Comparison of ENCODE assay signal across 19 cellular contexts in the genomic region with DNA sequence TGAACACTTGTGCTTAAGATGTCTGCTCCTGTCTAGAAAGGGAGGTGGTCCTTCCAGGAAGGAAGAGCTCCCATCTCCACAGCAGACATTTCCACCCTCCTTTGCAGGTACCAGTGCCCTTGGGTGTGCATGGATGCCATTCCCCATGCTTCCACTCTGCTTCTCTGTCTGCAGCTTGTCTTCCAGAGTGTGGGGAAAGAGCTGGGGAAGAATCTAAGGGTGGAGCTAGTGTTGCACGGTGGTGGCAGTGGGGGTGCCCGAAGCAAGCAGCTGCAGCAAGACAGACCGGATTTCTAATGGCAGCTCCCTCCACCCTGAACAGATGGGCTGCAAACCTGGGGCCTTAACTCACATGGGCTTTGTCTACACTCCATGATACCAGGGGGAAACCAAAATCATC. TPM values are rescaled to one million over a fixed set of nuclear protein-coding genes. Genes with fewer than 3 reads are reported as not detected.
DNase-seq lines count a peak whose midpoint lies in the region; ATAC-seq and TF ChIP-seq lines count a peak whose summit lies in the region.
"Had no signal": no experiment of that assay in that cellular context is flagged by ENCODE, and none has a peak within 500 bp of the region (broad histone marks: within the 10 kb centered on the region; RNA-seq: fewer than 3 reads in every experiment).

No MANE protein-coding gene starts in this region.

- peak; percentile 6; the same call in 2 of the 3 replicates for ATAC-seq in SK-N-SH treated with all-trans-retinoic acid at 6 μM for 48 hours
- no peak for ATAC-seq in GM21423 (IDR thresholded peaks at IDR 0.05; ENCODE audit: unreplicated experiment)
- ATAC-seq in GM19455 (IDR thresholded peaks at IDR 0.05; ENCODE audit: unreplicated experiment), result no peak

- no peak for TF ChIP-seq RAD21 in SK-N-SH (IDR thresholded peaks at IDR 0.05; ENCODE audit: low read length)

- H3K4me3 ChIP-seq in SK-N-SH (ENCODE audit: low read depth in 2 of 2, low read length in 1 of 2), result no peak overlapping the region
- H3K4me3 ChIP-seq in Loucy (ENCODE audit: low read length, poor library complexity, severe bottlenecking), result no peak overlapping the region
- H3K4me3 ChIP-seq: PC-9 had no signal

- H3K9me3 ChIP-seq in SK-N-SH (no peaks in the 10 kb centered on the region; the same call in 1 of the 2 replicates), Loucy (ENCODE audit: insufficient read depth, low read depth, low read length) (no peaks in the 10 kb centered on the region)

- H3K9me2 ChIP-seq in SK-N-SH (no peaks in the 10 kb centered on the region), Loucy (replicated peaks; ENCODE audit: low read depth, low read length) (no peaks in the 10 kb centered on the region)

- H2AFZ ChIP-seq in SK-N-SH (ENCODE audit: low read depth) (no peak overlapping the region), Loucy (ENCODE audit: low read length) (peak overlapping the region; percentile 51; the same call in 1 of the 2 replicates)
- H2AFZ ChIP-seq: PC-9 had no signal

- POLR2A ChIA-PET in SK-N-SH (lab: Yijun Ruan, JAX), result no interaction called here

- H3K27ac Mint-ChIP-seq in mesothelial cell of epicardium, result peak overlapping the region; percentile 97
- no peak overlapping the region for H3K27ac Mint-ChIP-seq in activated naive CD4-positive, alpha-beta T cell treated with anti-CD3 and anti-CD28 coated beads for 36 hours
- H3K27ac Mint-ChIP-seq: HFFc6 had no signal

- H3K4me2 ChIP-seq in SK-N-SH, result no peak overlapping the region
- H3K4me2 ChIP-seq in Loucy (ENCODE audit: low read depth, low read length, poor library complexity, severe bottlenecking), result peak overlapping the region; percentile 16
- H3K4me2 ChIP-seq: PC-9 had no signal

- H4K20me1 ChIP-seq in SK-N-SH (ENCODE audit: insufficient read depth) (no peaks in the 10 kb centered on the region), Loucy (ENCODE audit: insufficient read depth, low read length, poor library complexity, severe bottlenecking) (no peaks in the 10 kb centered on the region)

- H3F3A ChIP-seq in SK-N-SH (replicated peaks; ENCODE audit: insufficient read depth), result no peaks in the 10 kb centered on the region
- no peaks in the 10 kb centered on the region for H3F3A ChIP-seq in Loucy (ENCODE audit: low read depth)

- TF ChIP-seq CTCF in SK-N-SH (IDR thresholded peaks at IDR 0.05) (no peak), Loucy (conservative IDR thresholded peaks at IDR 0.05; ENCODE audit: low read length) (no peak), mesothelial cell of epicardium (IDR thresholded peaks at IDR 0.05; ENCODE audit: unreplicated experiment) (no peak)

- H3K4me3 Mint-ChIP-seq in mesothelial cell of epicardium, result no peak overlapping the region
- H3K4me3 Mint-ChIP-seq in activated naive CD4-positive, alpha-beta T cell treated with anti-CD3 and anti-CD28 coated beads for 36 hours, result no peak overlapping the region
- H3K4me3 Mint-ChIP-seq: HFFc6 had no signal

- H3K36me3 Mint-ChIP-seq in mesothelial cell of epicardium, result no peaks in the 10 kb centered on the region
- no peaks in the 10 kb centered on the region for H3K36me3 Mint-ChIP-seq in activated naive CD4-positive, alpha-beta T cell treated with anti-CD3 and anti-CD28 coated beads for 36 hours (ENCODE audit: low read depth)
- H3K36me3 Mint-ChIP-seq: CD8-positive, alpha-beta memory T cell had no signal

- peaks cover 47% of the 10 kb centered on the region for H3K4me1 Mint-ChIP-seq in mesothelial cell of epicardium
- peaks cover 15% of the 10 kb centered on the region for H3K4me1 Mint-ChIP-seq in activated naive CD4-positive, alpha-beta T cell treated with anti-CD3 and anti-CD28 coated beads for 36 hours (ENCODE audit: low read depth)

- 13% methylated on average over 3 of the region's 3 CpGs for WGBS in SK-N-SH (ENCODE audit: low lambda C conversion rate)

- H3K36me3 ChIP-seq in SK-N-SH (replicated peaks in 1 of 2; ENCODE audit: control insufficient read depth in 1 of 2, insufficient read depth in 2 of 2, low read length in 1 of 2) (no peaks in the 10 kb centered on the region), Loucy (ENCODE audit: insufficient read depth, low read length) (no peaks in the 10 kb centered on the region)

- no peak overlapping the region for H3K27ac ChIP-seq in SK-N-SH (ENCODE audit: low read depth in 2 of 2, low read length in 1 of 2)
- H3K27ac ChIP-seq: PC-9 had no signal

- CTCF ChIA-PET in SK-N-SH (lab: Yijun Ruan, JAX), result interaction anchor here (0.6 to 5.3 kb wide), 8 partner anchors 27 to 443 kb away, joined by 3 to 29 read pairs (median 5); no protein-coding TSS in a partner anchor
- CTCF ChIA-PET in activated naive CD4-positive, alpha-beta T cell treated with anti-CD3 and anti-CD28 coated beads for 36 hours (lab: Charles Lee), result interaction anchor here (0.9 to 3.4 kb wide), 6 partner anchors 20 to 136 kb away, joined by 4 to 18 read pairs (median 6); a partner anchor contains a TSS

- H3K9me3 Mint-ChIP-seq in mesothelial cell of epicardium, result no peaks in the 10 kb centered on the region
- no peaks in the 10 kb centered on the region for H3K9me3 Mint-ChIP-seq in activated naive CD4-positive, alpha-beta T cell treated with anti-CD3 and anti-CD28 coated beads for 36 hours
- H3K9me3 Mint-ChIP-seq: HFFc6 had no signal

- DNase-seq in SK-N-SH, result no peak
- DNase-seq in mesothelial cell of epicardium (ENCODE audit: low spot score in 2 of 2, unreplicated experiment in 2 of 2), result no peak
- no peak for DNase-seq in activated naive CD4-positive, alpha-beta T cell treated with anti-CD3 and anti-CD28 coated beads for 36 hours
- DNase-seq in superior temporal gyrus (ENCODE audit: extremely low spot score), result no peak
- DNase-seq: ACHN; CD8-positive, alpha-beta memory T cell; GOT3; HFFc6; KBM-7; MM.1S; NCI-H1105; NCI-H187 treated with DMSO at 0.1 percent for 48 hours; NK-92 treated with Interleukin-12 subunit alpha and Interleukin-12 subunit beta, amount 100 ng/mL, for 24 hours; PC-9 had no signal

- no peak for TF ChIP-seq EP300 in SK-N-SH (IDR thresholded peaks at IDR 0.05; ENCODE audit: borderline replicate concordance in 1 of 2, low read depth in 1 of 2, low read length in 1 of 2)

- no peaks in the 10 kb centered on the region for H3K4me1 ChIP-seq in SK-N-SH (ENCODE audit: control insufficient read depth in 1 of 2, insufficient read depth in 2 of 2, low read depth in 1 of 2, low read length in 1 of 2)
- H3K4me1 ChIP-seq in Loucy (ENCODE audit: insufficient read depth, low read length, poor library complexity, severe bottlenecking), result no peaks in the 10 kb centered on the region

- no peak overlapping the region for H3K9ac ChIP-seq in SK-N-SH
- no peak overlapping the region for H3K9ac ChIP-seq in Loucy (ENCODE audit: low read depth, low read length, poor library complexity, severe bottlenecking)

- intact Hi-C loops in activated naive CD4-positive, alpha-beta T cell treated with anti-CD3 and anti-CD28 coated beads for 36 hours (cut with micrococcal nuclease), result loop anchor here (5.0 kb wide), 1 partner anchor 251 kb away; no protein-coding TSS in a partner anchor

- H3K27me3 ChIP-seq in SK-N-SH (ENCODE audit: insufficient read depth) (peaks cover 100% of the 10 kb centered on the region), Loucy (ENCODE audit: insufficient read depth, low read length, poor library complexity, severe bottlenecking) (peaks cover 5% of the 10 kb centered on the region)

- peaks cover 96% of the 10 kb centered on the region for H3K27me3 Mint-ChIP-seq in mesothelial cell of epicardium (ENCODE audit: low read depth)
- peaks cover 89% of the 10 kb centered on the region for H3K27me3 Mint-ChIP-seq in activated naive CD4-positive, alpha-beta T cell treated with anti-CD3 and anti-CD28 coated beads for 36 hours (ENCODE audit: low read depth)

- H3K79me2 ChIP-seq in SK-N-SH (ENCODE audit: insufficient read depth) (no peaks in the 10 kb centered on the region), Loucy (ENCODE audit: insufficient read depth, low read length) (no peaks in the 10 kb centered on the region)

TF ChIP-seq in SK-N-SH treated with all-trans-retinoic acid at 6 μM for 48 hours, 23 proteins besides CTCF, POLR2A, EP300 and RAD21 (continues in another document):
- TF ChIP-seq OSR1 (CRISPR knock-in tag; IDR thresholded peaks at IDR 0.05) (no peak), GLIS3 (CRISPR knock-in tag; IDR thresholded peaks at IDR 0.05) (no peak), TOX (CRISPR knock-in tag; IDR thresholded peaks at IDR 0.05; ENCODE audit: borderline replicate concordance) (no peak), PPARA (CRISPR knock-in tag; IDR thresholded peaks at IDR 0.05; ENCODE audit: borderline replicate concordance) (no peak), ZC3H10 (CRISPR knock-in tag; IDR thresholded peaks at IDR 0.05) (no peak), CSDC2 (CRISPR knock-in tag; IDR thresholded peaks at IDR 0.05) (no peak)

TF ChIP-seq in SK-N-SH, 30 proteins besides CTCF, POLR2A, EP300 and RAD21 (continues in another document):
- TF ChIP-seq MXI1 (IDR thresholded peaks at IDR 0.05; ENCODE audit: low read depth, low read length) (no peak), YY1 (IDR thresholded peaks at IDR 0.05; ENCODE audit: low read depth) (no peak), EZH2phosphoT487 (IDR thresholded peaks at IDR 0.05; ENCODE audit: borderline replicate concordance, low read depth) (no peak), FOXJ3 (CRISPR knock-in tag; IDR thresholded peaks at IDR 0.05) (no peak), JUND (IDR thresholded peaks at IDR 0.05) (no peak)

RNA-seq across cellular contexts. Expression of a gene that starts 22.6 kb away (rescaled TPM):
- polyA plus RNA-seq in SK-N-SH (2012; rRNA removed), result not detected in 2 replicates
- polyA plus RNA-seq in SK-N-SH (2012; cell fraction: cytosol; rRNA removed), result not detected in 2 replicates
- polyA plus RNA-seq in SK-N-SH (2012; cell fraction: nucleus; rRNA removed), result 0.07 TPM in 1 of 2 replicates, not detected in the other
- total RNA-seq in mesothelial cell of epicardium, result 26.4 to 26.9 TPM (median 26.8 TPM) in 3 replicates
- total RNA-seq in activated naive CD4-positive, alpha-beta T cell treated with anti-CD3 and anti-CD28 coated beads for 36 hours, result not detected
- total RNA-seq: CD8-positive, alpha-beta memory T cell; HFFc6; PC-9 had no signal
- polyA plus RNA-seq: CD8-positive, alpha-beta memory T cell had no signal

RNA-seq across cellular contexts. Expression of a gene that starts 28.2 kb away (rescaled TPM):
- not detected in 2 replicates for polyA plus RNA-seq in SK-N-SH (2012; rRNA removed)
- polyA plus RNA-seq in SK-N-SH (2012; cell fraction: cytosol; rRNA removed), result not detected in 2 replicates
- polyA plus RNA-seq in SK-N-SH (2012; cell fraction: nucleus; rRNA removed), result not detected in 2 replicates
- total RNA-seq in mesothelial cell of epicardium, result 7.3 to 8.5 TPM (median 7.9 TPM) in 3 replicates
- total RNA-seq in activated naive CD4-positive, alpha-beta T cell treated with anti-CD3 and anti-CD28 coated beads for 36 hours, result not detected
- total RNA-seq: CD8-positive, alpha-beta memory T cell; Daoy; HFFc6; PC-9 had no signal
- polyA plus RNA-seq: CD8-positive, alpha-beta memory T cell had no signal

RNA-seq across cellular contexts. Expression of a gene that starts 28.9 kb away (rescaled TPM):
- not detected in 2 replicates for polyA plus RNA-seq in SK-N-SH (2012; rRNA removed)
- polyA plus RNA-seq in SK-N-SH (2012; cell fraction: cytosol; rRNA removed), result not detected in 2 replicates
- polyA plus RNA-seq in SK-N-SH (2012; cell fraction: nucleus; rRNA removed), result not detected in 2 replicates
- 14.0 to 16.8 TPM (median 15.2 TPM) in 3 replicates for total RNA-seq in mesothelial cell of epicardium
- total RNA-seq in activated naive CD4-positive, alpha-beta T cell treated with anti-CD3 and anti-CD28 coated beads for 36 hours, result not detected
- total RNA-seq: CD8-positive, alpha-beta memory T cell; Daoy; HFFc6; PC-9 had no signal
- polyA plus RNA-seq: CD8-positive, alpha-beta memory T cell had no signal

Comparison
In these comparisons a context has a peak if more than half of its experiments do, and no peak if none do; other contexts are left out.
1. RNA of a gene that starts 22.6 kb away (total RNA-seq): 26.4 to 26.9 TPM in mesothelial cell of epicardium; not detected in activated naive CD4-positive, alpha-beta T cell treated with anti-CD3 and anti-CD28 coated beads for 36 hours; every median in the first group is over 10 times any median in the second.
2. RNA of a gene that starts 28.9 kb away (total RNA-seq): 14.0 to 16.8 TPM in mesothelial cell of epicardium; not detected in activated naive CD4-positive, alpha-beta T cell treated with anti-CD3 and anti-CD28 coated beads for 36 hours; every median in the first group is over 10 times any median in the second.